ENCODE assay signal across 8 cellular contexts in the genomic region with DNA sequence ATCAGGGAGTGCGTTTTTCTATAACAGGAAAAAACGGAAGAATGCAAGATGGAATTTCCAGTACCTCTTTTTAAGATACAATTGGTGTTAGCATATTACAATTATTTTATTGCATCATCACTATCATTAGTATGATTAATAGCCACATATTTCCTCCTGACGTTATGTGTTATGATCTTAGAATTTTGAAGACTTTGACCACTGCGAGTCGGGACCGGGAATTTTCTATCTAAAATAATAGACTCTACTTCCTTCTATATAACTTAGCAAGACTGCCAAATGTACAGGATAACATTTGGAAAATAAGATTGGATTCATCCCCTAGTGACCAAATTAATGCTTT. TPM values are rescaled to one million over a fixed set of nuclear protein-coding genes. Genes with fewer than 3 reads are reported as not detected.
A peak's percentile ranks its signal among the peaks of the same experiment; 100 is the strongest.
DNase-seq lines count a peak whose midpoint lies in the region; ATAC-seq and TF ChIP-seq lines count a peak whose summit lies in the region.

No MANE protein-coding gene starts in this region.

- in situ Hi-C loops in G401 (cut with HindIII; ENCODE audit: low sequenced_read_pairs): no loop called here

- ATAC-seq in SK-N-SH treated with all-trans-retinoic acid at 6 μM for 48 hours: peak; percentile 6
- no peak for ATAC-seq in HG03432 (IDR thresholded peaks at IDR 0.05; ENCODE audit: unreplicated experiment)
- ATAC-seq in GM21390 (IDR thresholded peaks at IDR 0.05; ENCODE audit: unreplicated experiment): no peak

- H3K9ac ChIP-seq in ES-I3 (ENCODE audit: low read depth, low read length): peak overlapping the region; percentile 94

- peaks cover 2% of the 10 kb centered on the region; the same call in 1 of the 2 replicates for H3K36me3 ChIP-seq in ES-I3 (ENCODE audit: insufficient read depth, low read length)

- peaks cover 15% of the 10 kb centered on the region for H3K4me1 ChIP-seq in ES-I3 (ENCODE audit: insufficient read depth, low read length)

- DNase-seq in G401 (ENCODE audit: low spot score) (no peak), islet precursor cell (no peak)

- peak overlapping the region; percentile 88 for H3K4me3 ChIP-seq in iPS-11a (ENCODE audit: low read depth, low read length)
- peak overlapping the region; percentile 59 to 96 (median 92) for H3K4me3 ChIP-seq in skin epidermis

- no peaks in the 10 kb centered on the region for H3K9me3 ChIP-seq in ES-I3 (ENCODE audit: control insufficient read depth, insufficient read depth, low read length)

- peak overlapping the region in 19 of 21 experiments; percentile 86 to 99 (median 93) for H3K27ac ChIP-seq in skin epidermis

TF ChIP-seq in SK-N-SH treated with all-trans-retinoic acid at 6 μM for 48 hours, 23 proteins besides CTCF, POLR2A, EP300 and RAD21:
- TF ChIP-seq ZNF70 (CRISPR knock-in tag; IDR thresholded peaks at IDR 0.05) (no peak), ISL1 (CRISPR knock-in tag; IDR thresholded peaks at IDR 0.05) (0 out of 2 replicates have a peak, but pooled peaks have one; percentile 31)

RNA-seq across cellular contexts. Expression of a gene that starts 0.7 kb away (rescaled TPM):
- 28.8 and 29.8 TPM in 2 replicates for total RNA-seq in G401 (2014; rRNA removed; shearing (Covaris generic))
